9 cellular contexts compared by ENCODE assay signal in genomic region chr9:31302620-31303418, GRCh38.
A peak's percentile ranks its signal among the peaks of the same experiment; 100 is the strongest.
DNase-seq lines count a peak whose midpoint lies in the region; ATAC-seq and TF ChIP-seq lines count a peak whose summit lies in the region.
"Had no signal": no experiment of that assay in that cellular context is flagged by ENCODE, and none has a peak within 500 bp of the region (broad histone marks: within the 10 kb centered on the region; RNA-seq: fewer than 3 reads in every experiment).

No MANE protein-coding gene starts in this region.

- intact Hi-C loops in transverse colon (cut with DNase I; ENCODE audit: low total_unique reads), result no loop called here
- intact Hi-C loops in heart right ventricle (cut with DNase I), result no loop called here

- DNase-seq in effector memory CD4-positive, alpha-beta T cell, result no peak
- DNase-seq in transverse colon (no peak), NCI-H1436 treated with DMSO at 0.1 percent for 48 hours (lab: John Stamatoyannopoulos, UW) (no peak), heart right ventricle (no peak)

- H3K27ac ChIP-seq in 22Rv1 (peak overlapping the region; percentile 71), transverse colon (no peak overlapping the region), heart right ventricle (no peak overlapping the region)
- no peak overlapping the region for H3K27ac ChIP-seq in effector memory CD4-positive, alpha-beta T cell (ENCODE audit: insufficient read depth, low read length, poor library complexity, severe bottlenecking)
- H3K27ac ChIP-seq: parathyroid adenoma had no signal

- peaks cover 4% of the 10 kb centered on the region for H3K4me1 ChIP-seq in effector memory CD4-positive, alpha-beta T cell (ENCODE audit: control insufficient read depth, insufficient read depth, low read length, poor library complexity, severe bottlenecking)
- H3K4me1 ChIP-seq in transverse colon (no peaks in the 10 kb centered on the region), heart right ventricle (no peaks in the 10 kb centered on the region)
- H3K4me1 ChIP-seq: parathyroid adenoma had no signal

- no peaks in the 10 kb centered on the region for H3K27me3 ChIP-seq in effector memory CD4-positive, alpha-beta T cell (replicated peaks; ENCODE audit: control insufficient read depth, insufficient read depth, low read length, poor library complexity, severe bottlenecking)
- H3K27me3 ChIP-seq in transverse colon (no peaks in the 10 kb centered on the region), heart right ventricle (no peaks in the 10 kb centered on the region)

- H3K36me3 ChIP-seq in effector memory CD4-positive, alpha-beta T cell (ENCODE audit: control insufficient read depth, insufficient read depth, low read length), result no peaks in the 10 kb centered on the region
- no peaks in the 10 kb centered on the region for H3K36me3 ChIP-seq in transverse colon
- H3K36me3 ChIP-seq in heart right ventricle, result no peaks in the 10 kb centered on the region

- H3K4me3 ChIP-seq in effector memory CD4-positive, alpha-beta T cell (ENCODE audit: insufficient read depth, low read depth, low read length, poor library complexity, severe bottlenecking), result no peak overlapping the region
- H3K4me3 ChIP-seq in transverse colon (no peak overlapping the region), heart right ventricle (no peak overlapping the region)

- no peak for TF ChIP-seq CTCF in 22Rv1 (IDR thresholded peaks at IDR 0.05)
- no peak for TF ChIP-seq CTCF in transverse colon (IDR thresholded peaks at IDR 0.05)
- TF ChIP-seq CTCF in heart right ventricle (IDR thresholded peaks at IDR 0.05), result no peak

- TF ChIP-seq EP300 in transverse colon (IDR thresholded peaks at IDR 0.05; ENCODE audit: low read depth), result no peak

- WGBS in transverse colon (ENCODE audit: low coverage in 1 of 2), 2 donors, result 47 to 58% methylated on average over 3 to 4 of the region's 4 CpGs
- 62 to 70% methylated on average over 4 of the region's 4 CpGs for WGBS in heart right ventricle, 2 donors

- in situ Hi-C loops in transverse colon (cut with MboI; ENCODE audit: low pct_ligation_motif_present in 1 of 4, low pct_unique_long_range_greater_than_20kb in 1 of 4, low sequenced_read_pairs in 3 of 4), result loop anchor here in 1 of 4 donors (25.0 kb wide), 1 partner anchor 166 kb away; no protein-coding TSS in a partner anchor

- no peak for TF ChIP-seq POLR2A in transverse colon (IDR thresholded peaks at IDR 0.05)

- ATAC-seq in GM18870 (IDR thresholded peaks at IDR 0.05; ENCODE audit: unreplicated experiment), result peak; percentile 72
- ATAC-seq in HG02642 (IDR thresholded peaks at IDR 0.05; ENCODE audit: poor library complexity, unreplicated experiment), result peak; percentile 76
- ATAC-seq in HG03565 (IDR thresholded peaks at IDR 0.05; ENCODE audit: unreplicated experiment), result peak; percentile 53
- no peak for ATAC-seq in heart right ventricle

- no peaks in the 10 kb centered on the region for H3K9me3 ChIP-seq in effector memory CD4-positive, alpha-beta T cell (ENCODE audit: control insufficient read depth, low read length)
- H3K9me3 ChIP-seq in transverse colon (no peaks in the 10 kb centered on the region), heart right ventricle (peaks cover 0 to 3% (median 0%) of the 10 kb centered on the region in 11 donors)

Comparison
In these comparisons a context has a peak if more than half of its experiments do, and no peak if none do; other contexts are left out.
1. ATAC-seq: peak in GM18870 (single experiment), HG02642 (single experiment) and HG03565 (single experiment); none in heart right ventricle (0 of 8).